In genomic region chr18:79871481-79872091, GRCh38 we compare ENCODE assay signal across 27 cellular contexts.
DNase-seq lines count a peak whose midpoint lies in the region; ATAC-seq and TF ChIP-seq lines count a peak whose summit lies in the region.
"Had no signal": no experiment of that assay in that cellular context is flagged by ENCODE, and none has a peak within 500 bp of the region (broad histone marks: within the 10 kb centered on the region; RNA-seq: fewer than 3 reads in every experiment).

No MANE protein-coding gene starts in this region.

- WGBS in spleen, 5 donors = 82 to 91% (median 85%) methylated on average over 6 to 33 of the region's 33 CpGs

- no peak overlapping the region for H3K27ac ChIP-seq in spleen
- H3K27ac ChIP-seq: HL-60, KMS-11, PC-9, skin epidermis, thoracic aorta had no signal

- no peak overlapping the region for H3K4me3 Mint-ChIP-seq in activated CD8-positive, alpha-beta memory T cell treated with anti-CD3 and anti-CD28 coated beads, Interleukin-2, amount 10 ng/mL, durations not matched to agents 7 days and 5 days
- H3K4me3 Mint-ChIP-seq: CD8-positive, alpha-beta memory T cell; dendritic cell treated with granulocyte-macrophage colony-stimulating factor and Interleukin-4, amounts not matched to agents 40 ng/mL and 50 ng/mL, for 4 days; naive thymus-derived CD4-positive, alpha-beta T cell had no signal

- no peak for ATAC-seq in activated CD8-positive, alpha-beta memory T cell treated with anti-CD3 and anti-CD28 coated beads, Interleukin-2, amount 10 ng/mL, durations not matched to agents 7 days and 5 days
- ATAC-seq: esophagus mucosa; naive thymus-derived CD4-positive, alpha-beta T cell had no signal

- TF ChIP-seq POLR2A in spleen (IDR thresholded peaks at IDR 0.05) = no peak

- H3K27ac Mint-ChIP-seq in activated CD8-positive, alpha-beta memory T cell treated with anti-CD3 and anti-CD28 coated beads, Interleukin-2, amount 10 ng/mL, durations not matched to agents 7 days and 5 days = no peak overlapping the region
- H3K27ac Mint-ChIP-seq: CD8-positive, alpha-beta memory T cell; dendritic cell treated with granulocyte-macrophage colony-stimulating factor and Interleukin-4, amounts not matched to agents 40 ng/mL and 50 ng/mL, for 4 days; naive thymus-derived CD4-positive, alpha-beta T cell had no signal

- TF ChIP-seq CTCF in spleen (IDR thresholded peaks at IDR 0.05 in 8 of 11, conservative IDR thresholded peaks at IDR 0.05 in 3 of 11) = no peak

- H3K9me3 ChIP-seq in spleen = no peaks in the 10 kb centered on the region
- H3K9me3 ChIP-seq: MG63, thoracic aorta had no signal

- H3K36me3 ChIP-seq in H7 (replicated peaks; ENCODE audit: control insufficient read depth, insufficient read depth, low read length) (no peaks in the 10 kb centered on the region), spleen (no peaks in the 10 kb centered on the region)
- H3K36me3 ChIP-seq: MG63, thoracic aorta had no signal

- CTCF ChIA-PET in activated CD8-positive, alpha-beta memory T cell treated with anti-CD3 and anti-CD28 coated beads, Interleukin-2, amount 10 ng/mL, durations not matched to agents 7 days and 5 days (lab: Charles Lee) = no interaction called here

- intact Hi-C loops in spleen (cut with DNase I; ENCODE audit: low total_unique reads) = no loop called here

- no peaks in the 10 kb centered on the region for H3K27me3 ChIP-seq in H7 (ENCODE audit: control insufficient read depth, insufficient read depth, low read length)
- peaks cover 0 to 41% (median 0%) of the 10 kb centered on the region in 7 donors for H3K27me3 ChIP-seq in spleen (replicated peaks in 1 of 7)
- H3K27me3 ChIP-seq: MG63 had no signal

- peak; percentile 45 for DNase-seq in activated CD8-positive, alpha-beta memory T cell treated with anti-CD3 and anti-CD28 coated beads, Interleukin-2, amount 50 U/mL, for 48 hours
- DNase-seq in activated CD8-positive, alpha-beta memory T cell treated with anti-CD3 and anti-CD28 coated beads, Interleukin-2, amount 10 ng/mL, durations not matched to agents 7 days and 5 days = no peak
- peak; percentile 65 for DNase-seq in H7
- DNase-seq in islet precursor cell = peak; percentile 43
- peak; percentile 63 for DNase-seq in spleen
- no peak for DNase-seq in activated CD4-positive, CD25-positive, alpha-beta regulatory T cell (lab: John Stamatoyannopoulos, UW)
- DNase-seq in T-helper 2 cell = no peak
- DNase-seq: activated CD4-positive, alpha-beta T cell treated with anti-CD3 and anti-CD28 coated beads for 1 hour; activated naive CD4-positive, alpha-beta T cell treated with Interleukin-2 at 50 U/mL for 16 hours; central memory CD4-positive, alpha-beta T cell; DMS 273 treated with DMSO at 0.1 percent for 48 hours; foreskin fibroblast; MG63; midbrain; naive thymus-derived CD4-positive, alpha-beta T cell; NCI-H1105 treated with DMSO at 0.1 percent for 48 hours; NCI-H2081; NCI-H526; PC-9; stimulated activated naive CD4-positive, alpha-beta T cell treated with Interleukin-2 at 50 U/mL for 16 hours had no signal

- H3K4me1 Mint-ChIP-seq in activated CD8-positive, alpha-beta memory T cell treated with anti-CD3 and anti-CD28 coated beads, Interleukin-2, amount 10 ng/mL, durations not matched to agents 7 days and 5 days = no peaks in the 10 kb centered on the region
- H3K4me1 Mint-ChIP-seq: CD8-positive, alpha-beta memory T cell; naive thymus-derived CD4-positive, alpha-beta T cell had no signal

- H3K9me3 Mint-ChIP-seq in activated CD8-positive, alpha-beta memory T cell treated with anti-CD3 and anti-CD28 coated beads, Interleukin-2, amount 10 ng/mL, durations not matched to agents 7 days and 5 days (ENCODE audit: low read depth) = no peaks in the 10 kb centered on the region
- H3K9me3 Mint-ChIP-seq: CD8-positive, alpha-beta memory T cell; dendritic cell treated with granulocyte-macrophage colony-stimulating factor and Interleukin-4, amounts not matched to agents 40 ng/mL and 50 ng/mL, for 4 days; naive thymus-derived CD4-positive, alpha-beta T cell had no signal

- H3K36me3 Mint-ChIP-seq in activated CD8-positive, alpha-beta memory T cell treated with anti-CD3 and anti-CD28 coated beads, Interleukin-2, amount 10 ng/mL, durations not matched to agents 7 days and 5 days = no peaks in the 10 kb centered on the region
- H3K36me3 Mint-ChIP-seq: CD8-positive, alpha-beta memory T cell; naive thymus-derived CD4-positive, alpha-beta T cell had no signal

- no peak overlapping the region for H3K4me3 ChIP-seq in H7 (ENCODE audit: insufficient read depth, low read depth, low read length)
- no peak overlapping the region for H3K4me3 ChIP-seq in spleen
- H3K4me3 ChIP-seq: MG63, PC-9, skin epidermis, thoracic aorta had no signal

- peaks cover 0 to 6% (median 0%) of the 10 kb centered on the region in 6 donors for H3K4me1 ChIP-seq in spleen

- H3K27me3 Mint-ChIP-seq in activated CD8-positive, alpha-beta memory T cell treated with anti-CD3 and anti-CD28 coated beads, Interleukin-2, amount 10 ng/mL, durations not matched to agents 7 days and 5 days = no peaks in the 10 kb centered on the region
- H3K27me3 Mint-ChIP-seq: naive thymus-derived CD4-positive, alpha-beta T cell had no signal

Comparison
In these comparisons a context has a peak if more than half of its experiments do, and no peak if none do; other contexts are left out.
1. DNase-seq: peak in activated CD8-positive, alpha-beta memory T cell treated with anti-CD3 and anti-CD28 coated beads, Interleukin-2, amount 50 U/mL, for 48 hours (single experiment), H7 (single experiment), islet precursor cell (single experiment) and spleen (single experiment); none in activated CD8-positive, alpha-beta memory T cell treated with anti-CD3 and anti-CD28 coated beads, Interleukin-2, amount 10 ng/mL, durations not matched to agents 7 days and 5 days (single experiment), activated CD4-positive, CD25-positive, alpha-beta regulatory T cell (0 of 4) and T-helper 2 cell (0 of 5).